29 cellular contexts compared by ENCODE assay signal in genomic region chr2:162586311-162586710, GRCh38.
"Had no signal": no experiment of that assay in that cellular context is flagged by ENCODE, and none has a peak within 500 bp of the region (broad histone marks: within the 10 kb centered on the region; RNA-seq: fewer than 3 reads in every experiment).

No MANE protein-coding gene starts in this region.

- DNase-seq: activated CD4-positive, alpha-beta T cell treated with anti-CD3 and anti-CD28 coated beads for 48 hours; activated CD4-positive, alpha-beta T cell treated with anti-CD3 and anti-CD28 coated beads, Interleukin-2, amount 50 U/mL, for 1 hour; activated CD4-positive, alpha-beta T cell treated with anti-CD3 and anti-CD28 coated beads, Interleukin-2, amount 50 U/mL, for 48 hours; activated CD8-positive, alpha-beta memory T cell treated with anti-CD3 and anti-CD28 coated beads for 24 hours; activated CD8-positive, alpha-beta T cell treated with anti-CD3 and anti-CD28 coated beads for 36 hours; activated effector memory CD4-positive, alpha-beta T cell treated with Interleukin-2 at 50 U/mL for 16 hours; activated gamma-delta T cell treated with Interleukin-2 at 50 U/mL for 16 hours; activated naive CD4-positive, alpha-beta T cell treated with anti-CD3 and anti-CD28 coated beads, Interleukin-2, amount 50 U/mL, for 16 hours; activated naive CD4-positive, alpha-beta T cell treated with Interleukin-2 at 50 U/mL for 16 hours; activated T-cell treated with anti-CD3 and anti-CD28 coated beads, Interleukin-2, amount 50 U/mL, for 4 hours; amygdala; aorta; body of pancreas; caudate nucleus; cortex of kidney; dermis blood vessel endothelial cell; effector CD4-positive, alpha-beta T cell; effector memory CD8-positive, alpha-beta T cell; erythroblast; esophagus squamous epithelium; foreskin melanocyte; T-helper 1 cell; T-helper 17 cell; T1000 had no signal

- H3K27me3 ChIP-seq: body of pancreas, esophagus squamous epithelium, gastroesophageal sphincter had no signal

- H3K9me3 ChIP-seq: body of pancreas, esophagus squamous epithelium, gastroesophageal sphincter had no signal

- H3K4me1 ChIP-seq: esophagus squamous epithelium had no signal

- FAIRE-seq: colon had no signal

- H3K27ac ChIP-seq: body of pancreas, esophagus squamous epithelium, gastroesophageal sphincter, VCaP had no signal

- ATAC-seq: activated CD8-positive, alpha-beta T cell treated with anti-CD3 and anti-CD28 coated beads for 36 hours; activated T-cell treated with anti-CD3 and anti-CD28 coated beads, Interleukin-2, amount 50 U/mL, for 4 hours; activated T-helper 17 cell treated with anti-CD3 and anti-CD28 coated beads, Interleukin-2, amount 50 U/mL, for 72 hours; body of pancreas; effector memory CD8-positive, alpha-beta T cell; gastroesophageal sphincter; T-helper 17 cell; WTC11 had no signal

- H3K36me3 ChIP-seq: esophagus squamous epithelium, gastroesophageal sphincter had no signal

- H3K4me3 ChIP-seq: body of pancreas, esophagus squamous epithelium, gastroesophageal sphincter had no signal
